Comparison of ENCODE assay signal across 21 cellular contexts in genomic region chr2:224966663-224967062, GRCh38.
DNase-seq lines count a peak whose midpoint lies in the region; ATAC-seq, FAIRE-seq and TF ChIP-seq lines count a peak whose summit lies in the region.
"Had no signal": no experiment of that assay in that cellular context is flagged by ENCODE, and none has a peak within 500 bp of the region (broad histone marks: within the 10 kb centered on the region; RNA-seq: fewer than 3 reads in every experiment).

No MANE protein-coding gene starts in this region.

- peak; percentile 57 for FAIRE-seq in GM19239 (lab: Jason Lieb, UNC)
- FAIRE-seq: G401.6 had no signal

- in situ Hi-C loops in transverse colon (cut with MboI; ENCODE audit: low pct_ligation_motif_present in 1 of 4, low pct_unique_long_range_greater_than_20kb in 1 of 4, low sequenced_read_pairs in 3 of 4) = no loop called here

- peak overlapping the region in 1 of 4 donors; percentile 24 for H3K4me3 ChIP-seq in transverse colon
- H3K4me3 ChIP-seq: MG63 had no signal

- no peak for TF ChIP-seq POLR2A in transverse colon (IDR thresholded peaks at IDR 0.05)

- peak overlapping the region; percentile 65 for H3K27ac ChIP-seq in VCaP
- peak overlapping the region; percentile 28 to 69 (median 64) for H3K27ac ChIP-seq in transverse colon
- H3K27ac ChIP-seq: C4-2B had no signal

- peaks cover 2% of the 10 kb centered on the region for H3K36me3 Mint-ChIP-seq in activated naive CD4-positive, alpha-beta T cell treated with anti-CD3 and anti-CD28 coated beads for 36 hours (ENCODE audit: low read depth)
- H3K36me3 Mint-ChIP-seq: IgD-negative memory B cell had no signal

- TF ChIP-seq EP300 in transverse colon (IDR thresholded peaks at IDR 0.05; ENCODE audit: low read depth) = no peak

- H3K9me3 Mint-ChIP-seq in activated naive CD4-positive, alpha-beta T cell treated with anti-CD3 and anti-CD28 coated beads for 36 hours = no peaks in the 10 kb centered on the region
- H3K9me3 Mint-ChIP-seq: IgD-negative memory B cell had no signal

- H3K4me1 Mint-ChIP-seq in activated naive CD4-positive, alpha-beta T cell treated with anti-CD3 and anti-CD28 coated beads for 36 hours (ENCODE audit: low read depth) = peaks cover 65% of the 10 kb centered on the region

- no peak overlapping the region for H3K4me3 Mint-ChIP-seq in activated naive CD4-positive, alpha-beta T cell treated with anti-CD3 and anti-CD28 coated beads for 36 hours
- H3K4me3 Mint-ChIP-seq: IgD-negative memory B cell had no signal

- H3K27ac Mint-ChIP-seq in activated naive CD4-positive, alpha-beta T cell treated with anti-CD3 and anti-CD28 coated beads for 36 hours = no peak overlapping the region

- CTCF ChIA-PET in activated naive CD4-positive, alpha-beta T cell treated with anti-CD3 and anti-CD28 coated beads for 36 hours (lab: Charles Lee) = interaction anchor here (0.6 kb wide), 1 partner anchor 17 kb away, joined by 5 read pairs; no protein-coding TSS in a partner anchor

- WGBS in transverse colon (ENCODE audit: low coverage in 1 of 2), 2 donors = 57 to 61% methylated on average over 3 of the region's 3 CpGs

- intact Hi-C loops in transverse colon (cut with DNase I; ENCODE audit: low total_unique reads) = no loop called here
- intact Hi-C loops in activated naive CD4-positive, alpha-beta T cell treated with anti-CD3 and anti-CD28 coated beads for 36 hours (cut with micrococcal nuclease) = no loop called here

- H3K27me3 Mint-ChIP-seq in activated naive CD4-positive, alpha-beta T cell treated with anti-CD3 and anti-CD28 coated beads for 36 hours (ENCODE audit: low read depth) = no peaks in the 10 kb centered on the region

- ATAC-seq in HG03039 (IDR thresholded peaks at IDR 0.05; ENCODE audit: unreplicated experiment) (no peak), HG02938 (IDR thresholded peaks at IDR 0.05; ENCODE audit: unreplicated experiment) (no peak)
- ATAC-seq: SK-N-SH treated with all-trans-retinoic acid at 6 μM for 48 hours had no signal

- H3K9me3 ChIP-seq in transverse colon = no peaks in the 10 kb centered on the region
- H3K9me3 ChIP-seq: MG63 had no signal

- DNase-seq in GM19239 (ENCODE audit: insufficient read length, low spot score) = no peak
- DNase-seq in NCI-H1105 treated with DMSO at 0.1 percent for 48 hours (lab: John Stamatoyannopoulos, UW) = peak; percentile 3
- no peak for DNase-seq in transverse colon
- no peak for DNase-seq in activated naive CD4-positive, alpha-beta T cell treated with anti-CD3 and anti-CD28 coated beads for 36 hours
- DNase-seq: ACHN, AML-193, H7, Karpas-422, MG63, NCI-H1048, NCI-H1694, NCI-H2171 treated with DMSO at 0.1 percent for 48 hours, NCI-H446, SHP77 treated with DMSO at 0.1 percent for 48 hours had no signal

- TF ChIP-seq CTCF in VCaP (conservative IDR thresholded peaks at IDR 0.05) (no peak), transverse colon (IDR thresholded peaks at IDR 0.05) (no peak)

- no peaks in the 10 kb centered on the region for H3K36me3 ChIP-seq in transverse colon
- H3K36me3 ChIP-seq: MG63 had no signal

- peaks cover 0 to 51% (median 18%) of the 10 kb centered on the region in 4 donors for H3K4me1 ChIP-seq in transverse colon

- H3K27me3 ChIP-seq in transverse colon = no peaks in the 10 kb centered on the region
- H3K27me3 ChIP-seq: MG63 had no signal
